ENCODE assay signal across 16 cellular contexts in the genomic region with DNA sequence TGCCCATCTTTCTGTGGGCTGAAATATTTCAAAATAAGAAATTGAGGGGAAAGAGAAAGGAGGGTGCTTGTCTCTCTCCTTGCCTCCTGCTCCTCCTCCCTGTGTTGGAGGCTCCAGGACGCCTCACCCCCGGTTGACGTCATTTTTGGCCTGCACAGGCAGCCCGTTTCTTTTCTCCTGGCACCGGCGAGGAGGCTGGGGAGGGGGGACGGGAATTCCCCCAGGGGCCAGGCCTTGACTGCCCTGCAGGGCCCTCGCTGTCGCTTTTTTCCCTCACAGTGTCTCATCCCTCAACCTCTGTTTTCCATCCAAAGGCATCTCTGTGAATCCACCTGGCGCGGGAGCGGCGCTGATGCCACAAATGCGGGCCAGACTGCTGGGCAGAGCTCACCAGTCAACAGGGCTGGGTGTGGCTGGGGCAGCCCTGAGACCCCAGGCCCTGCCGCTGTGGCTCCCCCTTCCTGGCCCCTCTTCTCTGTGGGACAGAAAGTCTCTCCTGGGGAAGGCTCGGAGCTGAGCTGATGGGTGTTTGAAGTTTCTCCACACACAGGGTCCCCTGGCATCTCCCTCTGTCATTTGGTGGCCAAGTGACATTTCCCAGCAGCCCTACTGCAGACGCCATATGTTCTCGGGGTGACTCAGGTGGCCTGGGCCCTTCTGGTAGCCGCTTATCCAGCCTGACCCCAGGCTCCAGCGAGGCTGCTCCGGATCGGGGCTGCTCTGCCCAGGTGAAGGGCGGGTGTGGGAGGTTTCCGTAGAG. TPM values are rescaled to one million over a fixed set of nuclear protein-coding genes. Genes with fewer than 3 reads are reported as not detected.
A peak's percentile ranks its signal among the peaks of the same experiment; 100 is the strongest.
DNase-seq lines count a peak whose midpoint lies in the region; ATAC-seq and TF ChIP-seq lines count a peak whose summit lies in the region.
"Had no signal": no experiment of that assay in that cellular context is flagged by ENCODE, and none has a peak within 500 bp of the region (broad histone marks: within the 10 kb centered on the region; RNA-seq: fewer than 3 reads in every experiment).

No MANE protein-coding gene starts in this region.

- H3K4me2 ChIP-seq in HCT116 (ENCODE audit: low read length) = no peak overlapping the region

- intact Hi-C loops in HCT116 (cut with micrococcal nuclease) = no loop called here

- H3K79me2 ChIP-seq in HCT116 (ENCODE audit: insufficient read depth, low read length) = no peaks in the 10 kb centered on the region

- DNase-seq in A172 (ENCODE audit: low spot score) (peak; percentile 67), HCT116 (ENCODE audit: low read depth, low spot score) (no peak), astrocyte of the hippocampus (ENCODE audit: low read depth, low spot score) (peak; percentile 87), iris pigment epithelial cell (ENCODE audit: low read depth) (peak; percentile 43)
- DNase-seq: activated CD8-positive, alpha-beta T cell treated with anti-CD3 and anti-CD28 coated beads for 36 hours; activated naive CD4-positive, alpha-beta T cell treated with Interleukin-2 at 50 U/mL for 16 hours; gastrocnemius medialis; H9; left lung; NCI-H1092; T-helper 9 cell had no signal

- POLR2A ChIA-PET in HCT116 (lab: Charles Lee) = no interaction called here

- H3K4me3 ChIP-seq in HCT116 (replicated peaks in 1 of 2; ENCODE audit: low read depth in 1 of 2, low read length in 2 of 2) = no peak overlapping the region
- H3K4me3 ChIP-seq: coronary artery, gastrocnemius medialis, left lung had no signal

- no peaks in the 10 kb centered on the region for H3K9me2 ChIP-seq in HCT116 (ENCODE audit: insufficient read depth)

- TF ChIP-seq POLR2A in HCT116 (IDR thresholded peaks at IDR 0.05; ENCODE audit: borderline replicate concordance, extremely low read depth, insufficient read depth, insufficient read length) = no peak

- H3K27me3 ChIP-seq in HCT116 (ENCODE audit: insufficient read depth, low read length) = no peaks in the 10 kb centered on the region
- H3K27me3 ChIP-seq: gastrocnemius medialis, left lung had no signal

- no peak overlapping the region for H2AFZ ChIP-seq in HCT116 (ENCODE audit: low read depth, low read length, poor library complexity, severe bottlenecking)

- ATAC-seq in HCT116 (no peak), GM21526 (IDR thresholded peaks at IDR 0.05; ENCODE audit: low FRiP score, unreplicated experiment) (no peak), HG02798 (IDR thresholded peaks at IDR 0.05; ENCODE audit: poor library complexity, unreplicated experiment) (no peak), HG02852 (IDR thresholded peaks at IDR 0.05; ENCODE audit: unreplicated experiment) (no peak), HG03039 (IDR thresholded peaks at IDR 0.05; ENCODE audit: unreplicated experiment) (no peak)
- ATAC-seq: activated CD8-positive, alpha-beta T cell treated with anti-CD3 and anti-CD28 coated beads for 36 hours; gastrocnemius medialis; left lung had no signal

- H3K9me3 ChIP-seq in HCT116 (ENCODE audit: control insufficient read depth in 1 of 2, insufficient read depth in 1 of 2, low read depth in 1 of 2, low read length in 2 of 2) = no peaks in the 10 kb centered on the region
- H3K9me3 ChIP-seq: gastrocnemius medialis, left lung had no signal

- H3K9ac ChIP-seq in HCT116 (ENCODE audit: low read length) = peak overlapping the region; percentile 11; the same call in 1 of the 2 replicates

- H3K36me3 ChIP-seq in HCT116 (ENCODE audit: control insufficient read depth in 1 of 2, insufficient read depth in 2 of 2, low read length in 2 of 2) = no peaks in the 10 kb centered on the region

- CTCF ChIA-PET in HCT116 (lab: Charles Lee) = no interaction called here

- peaks cover 32 to 39% of the 10 kb centered on the region in 2 experiments for H3K4me1 ChIP-seq in HCT116 (ENCODE audit: control insufficient read depth in 1 of 2, insufficient read depth in 2 of 2, low read length in 2 of 2)
- H3K4me1 ChIP-seq: left lung had no signal

- peak overlapping the region; percentile 10; the same call in 1 of the 2 replicates for H3K27ac ChIP-seq in HCT116 (ENCODE audit: low read depth, low read length)
- H3K27ac ChIP-seq: gastrocnemius medialis, left lung had no signal

- BruUV-seq in HCT116 (replicated peaks; lab: Mats Ljungman, UMichigan) = no TSS peak

- no peaks in the 10 kb centered on the region for H4K20me1 ChIP-seq in HCT116 (ENCODE audit: insufficient read depth)

- no peak for TF ChIP-seq RAD21 in HCT116 (IDR thresholded peaks at IDR 0.05; ENCODE audit: low read depth)

- no peak for TF ChIP-seq CTCF in HCT116 (IDR thresholded peaks at IDR 0.05 in 2 of 3, conservative IDR thresholded peaks at IDR 0.05 in 1 of 3; ENCODE audit: borderline replicate concordance in 1 of 3, insufficient read depth in 1 of 3, low read depth in 2 of 3, low read length in 2 of 3)

- RAD21 ChIA-PET in HCT116 (lab: Charles Lee; ENCODE audit: low non-redundant PET in 1 of 2, low total read pairs in 2 of 2, uncharacterized antibody in 2 of 2, unreplicated experiment in 2 of 2) = no interaction called here

TF ChIP-seq in HCT116, 20 proteins besides CTCF, POLR2A, EP300 and RAD21:
- TF ChIP-seq CEBPB (IDR thresholded peaks at IDR 0.05; ENCODE audit: low read depth) (no peak), FOSL1 (IDR thresholded peaks at IDR 0.05; ENCODE audit: low read depth) (no peak), SIN3A (IDR thresholded peaks at IDR 0.05; ENCODE audit: low read depth) (no peak), TCF7L2 (IDR thresholded peaks at IDR 0.05; ENCODE audit: borderline replicate concordance, extremely low read depth, insufficient read depth, insufficient read length) (no peak), ZNF274 (IDR thresholded peaks at IDR 0.05; ENCODE audit: low read depth, low read length) (no peak)
- TF ChIP-seq, protein P1, sequence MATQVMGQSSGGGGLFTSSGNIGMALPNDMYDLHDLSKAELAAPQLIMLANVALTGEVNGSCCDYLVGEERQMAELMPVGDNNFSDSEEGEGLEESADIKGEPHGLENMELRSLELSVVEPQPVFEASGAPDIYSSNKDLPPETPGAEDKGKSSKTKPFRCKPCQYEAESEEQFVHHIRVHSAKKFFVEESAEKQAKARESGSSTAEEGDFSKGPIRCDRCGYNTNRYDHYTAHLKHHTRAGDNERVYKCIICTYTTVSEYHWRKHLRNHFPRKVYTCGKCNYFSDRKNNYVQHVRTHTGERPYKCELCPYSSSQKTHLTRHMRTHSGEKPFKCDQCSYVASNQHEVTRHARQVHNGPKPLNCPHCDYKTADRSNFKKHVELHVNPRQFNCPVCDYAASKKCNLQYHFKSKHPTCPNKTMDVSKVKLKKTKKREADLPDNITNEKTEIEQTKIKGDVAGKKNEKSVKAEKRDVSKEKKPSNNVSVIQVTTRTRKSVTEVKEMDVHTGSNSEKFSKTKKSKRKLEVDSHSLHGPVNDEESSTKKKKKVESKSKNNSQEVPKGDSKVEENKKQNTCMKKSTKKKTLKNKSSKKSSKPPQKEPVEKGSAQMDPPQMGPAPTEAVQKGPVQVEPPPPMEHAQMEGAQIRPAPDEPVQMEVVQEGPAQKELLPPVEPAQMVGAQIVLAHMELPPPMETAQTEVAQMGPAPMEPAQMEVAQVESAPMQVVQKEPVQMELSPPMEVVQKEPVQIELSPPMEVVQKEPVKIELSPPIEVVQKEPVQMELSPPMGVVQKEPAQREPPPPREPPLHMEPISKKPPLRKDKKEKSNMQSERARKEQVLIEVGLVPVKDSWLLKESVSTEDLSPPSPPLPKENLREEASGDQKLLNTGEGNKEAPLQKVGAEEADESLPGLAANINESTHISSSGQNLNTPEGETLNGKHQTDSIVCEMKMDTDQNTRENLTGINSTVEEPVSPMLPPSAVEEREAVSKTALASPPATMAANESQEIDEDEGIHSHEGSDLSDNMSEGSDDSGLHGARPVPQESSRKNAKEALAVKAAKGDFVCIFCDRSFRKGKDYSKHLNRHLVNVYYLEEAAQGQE (IDR thresholded peaks at IDR 0.05; ENCODE audit: low read depth) = no peak

RNA-seq across cellular contexts. Expression of a gene that starts 16.0 kb away (rescaled TPM):
- 155 and 163 TPM in 2 replicates for total RNA-seq in A172 (2014; rRNA removed; shearing (Covaris generic))
- 184 TPM for total RNA-seq in HCT116 (2021; ENCODE audit: unreplicated experiment)
- 149 and 157 TPM in 2 replicates for polyA plus RNA-seq in HCT116 (2012)

RNA-seq across cellular contexts. Expression of a gene that starts 16.5 kb away (rescaled TPM):
- total RNA-seq in A172 (2014; rRNA removed; shearing (Covaris generic)) = 28.0 and 38.0 TPM in 2 replicates
- 40.1 TPM for total RNA-seq in HCT116 (2021; ENCODE audit: unreplicated experiment)
- polyA plus RNA-seq in HCT116 (2012) = 17.3 and 17.4 TPM in 2 replicates

RNA-seq across cellular contexts. Expression of a gene that starts 24.8 kb away (rescaled TPM):
- total RNA-seq in A172 (2014; rRNA removed; shearing (Covaris generic)) = 7.0 TPM in 1 of 2 replicates, not detected in the other
- 120 TPM for total RNA-seq in HCT116 (2021; ENCODE audit: unreplicated experiment)
- polyA plus RNA-seq in HCT116 (2012) = 114 and 123 TPM in 2 replicates

RNA-seq across cellular contexts. Expression of a gene that starts 29.2 kb away (rescaled TPM):
- total RNA-seq in A172 (2014; rRNA removed; shearing (Covaris generic)) = 22.4 and 25.8 TPM in 2 replicates
- 51.0 TPM for total RNA-seq in HCT116 (2021; ENCODE audit: unreplicated experiment)
- 36.7 and 38.7 TPM in 2 replicates for polyA plus RNA-seq in HCT116 (2012)

RNA-seq across cellular contexts. Expression of a gene that starts 30.8 kb away (rescaled TPM):
- total RNA-seq in A172 (2014; rRNA removed; shearing (Covaris generic)) = 104 and 113 TPM in 2 replicates
- 306 TPM for total RNA-seq in HCT116 (2021; ENCODE audit: unreplicated experiment)
- 324 and 351 TPM in 2 replicates for polyA plus RNA-seq in HCT116 (2012)

Comparison
In these comparisons a context has a peak if more than half of its experiments do, and no peak if none do; other contexts are left out.
1. RNA of a gene that starts 24.8 kb away (total RNA-seq): 120 TPM in HCT116 (single experiment); 7.0 TPM in A172; every median in the first group is over 10 times any median in the second.